16 cellular contexts compared by ENCODE assay signal in genomic region chr4:62003695-62004094, GRCh38.
DNase-seq lines count a peak whose midpoint lies in the region; ATAC-seq and TF ChIP-seq lines count a peak whose summit lies in the region.
"Had no signal": no experiment of that assay in that cellular context is flagged by ENCODE, and none has a peak within 500 bp of the region (broad histone marks: within the 10 kb centered on the region; RNA-seq: fewer than 3 reads in every experiment).

No MANE protein-coding gene starts in this region.

- no peaks in the 10 kb centered on the region for H3K27me3 Mint-ChIP-seq in nephron (ENCODE audit: low read depth)

- no peaks in the 10 kb centered on the region for H3K9me3 Mint-ChIP-seq in nephron

- no peak overlapping the region for H3K27ac ChIP-seq in left lung
- H3K27ac ChIP-seq: Peyer's patch, SJSA1 had no signal

- no peaks in the 10 kb centered on the region for H3K36me3 Mint-ChIP-seq in nephron (ENCODE audit: low read depth)
- H3K36me3 Mint-ChIP-seq: CD14-positive monocyte had no signal

- TF ChIP-seq CTCF in nephron (IDR thresholded peaks at IDR 0.05; ENCODE audit: unreplicated experiment in 3 of 3) (no peak), left lung (IDR thresholded peaks at IDR 0.05) (no peak)

- DNase-seq in NCI-H1048 (lab: John Stamatoyannopoulos, UW): peak; percentile 78
- DNase-seq in NCI-H82 (lab: John Stamatoyannopoulos, UW): peak; percentile 40
- peak; percentile 33 for DNase-seq in foreskin melanocyte
- DNase-seq in DMS53 (lab: John Stamatoyannopoulos, UW): no peak
- no peak for DNase-seq in left lung
- DNase-seq in NCI-H2081 (lab: John Stamatoyannopoulos, UW): no peak
- DNase-seq: AML-193; Caco-2; HFFc6; NCI-H187; NK-92 treated with Interleukin-12 subunit alpha and Interleukin-12 subunit beta, amount 100 ng/mL, for 24 hours; Peyer's patch had no signal

- H3K36me3 ChIP-seq in left lung: no peaks in the 10 kb centered on the region
- H3K36me3 ChIP-seq: Peyer's patch, SJSA1 had no signal

- no peak overlapping the region for H3K4me3 ChIP-seq in left lung
- H3K4me3 ChIP-seq: K562, Peyer's patch, SJSA1 had no signal

- H3K9me3 ChIP-seq in left lung: no peaks in the 10 kb centered on the region
- H3K9me3 ChIP-seq: Caco-2, Peyer's patch, SJSA1 had no signal

- H3K4me1 ChIP-seq in left lung: no peaks in the 10 kb centered on the region
- H3K4me1 ChIP-seq: Caco-2, Peyer's patch, SJSA1 had no signal

- no peak overlapping the region for H3K4me3 Mint-ChIP-seq in nephron
- H3K4me3 Mint-ChIP-seq: CD14-positive monocyte, HFFc6 had no signal

- H3K4me1 Mint-ChIP-seq in nephron: peaks cover 13% of the 10 kb centered on the region
- H3K4me1 Mint-ChIP-seq: CD14-positive monocyte had no signal

- no peak for ATAC-seq in left lung
- ATAC-seq: K562 had no signal

- H3K27me3 ChIP-seq in left lung: no peaks in the 10 kb centered on the region
- H3K27me3 ChIP-seq: Peyer's patch, SJSA1 had no signal

- H3K27ac Mint-ChIP-seq in nephron: peak overlapping the region in 2 of 3 experiments; percentile 27 to 62
- H3K27ac Mint-ChIP-seq: CD14-positive monocyte, HFFc6 had no signal

- intact Hi-C loops in left lung (cut with DNase I): no loop called here

Comparison
In these comparisons a context has a peak if more than half of its experiments do, and no peak if none do; other contexts are left out.
1. DNase-seq: peak in NCI-H1048 (single experiment), NCI-H82 (single experiment) and foreskin melanocyte (single experiment); none in DMS53 (single experiment), left lung (0 of 2) and NCI-H2081 (0 of 2).